17 cellular contexts compared by ENCODE assay signal in the genomic region with DNA sequence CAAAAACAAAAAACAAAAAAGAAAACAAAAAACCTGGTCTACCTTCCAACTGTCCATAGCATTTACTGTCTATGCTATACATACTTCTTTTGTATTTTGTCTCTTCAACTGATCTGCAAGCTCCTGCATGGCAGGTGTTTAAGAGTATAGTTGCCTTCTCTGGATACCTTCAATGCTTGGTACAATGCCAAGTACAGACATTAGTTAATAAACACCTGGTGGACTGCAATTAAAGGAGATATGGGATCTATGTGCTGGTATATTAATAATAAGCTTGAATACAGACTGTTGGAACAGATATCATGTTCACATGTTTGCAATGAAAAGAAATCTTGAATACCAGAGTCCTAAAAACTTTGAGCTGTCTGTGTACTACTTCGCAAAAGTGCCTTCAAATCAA.
"Had no signal": no experiment of that assay in that cellular context is flagged by ENCODE, and none has a peak within 500 bp of the region (broad histone marks: within the 10 kb centered on the region; RNA-seq: fewer than 3 reads in every experiment).

No MANE protein-coding gene starts in this region.

- H3K4me3 Mint-ChIP-seq: activated T-cell treated with anti-CD3 and anti-CD28 coated beads, Interleukin-2, amount 50 U/mL, for 72 hours; immature natural killer cell; naive B cell; neural progenitor cell; stimulated activated effector memory CD8-positive, alpha-beta T cell treated with anti-CD3 and anti-CD28 coated beads, Interleukin-12 subunit alpha, Interleukin-12 subunit beta, amount 100 ng/mL, for 72 hours had no signal

- H3K27me3 ChIP-seq: esophagus muscularis mucosa, heart right ventricle, neural progenitor cell, stomach, upper lobe of left lung had no signal

- H3K27ac Mint-ChIP-seq: activated T-cell treated with anti-CD3 and anti-CD28 coated beads, Interleukin-2, amount 50 U/mL, for 72 hours; immature natural killer cell; stimulated activated effector memory CD8-positive, alpha-beta T cell treated with anti-CD3 and anti-CD28 coated beads, Interleukin-12 subunit alpha, Interleukin-12 subunit beta, amount 100 ng/mL, for 72 hours had no signal

- DNase-seq: activated CD4-positive, alpha-beta T cell treated with anti-CD3 and anti-CD28 coated beads for 1 hour; activated effector memory CD4-positive, alpha-beta T cell treated with anti-CD3 and anti-CD28 coated beads, Interleukin-2, amount 50 U/mL, for 16 hours; activated naive CD4-positive, alpha-beta T cell treated with anti-CD3 and anti-CD28 coated beads, Interleukin-2, amount 50 U/mL, for 16 hours; activated T-cell treated with anti-CD3 and anti-CD28 coated beads, Interleukin-2, amount 50 U/mL, for 72 hours; effector memory CD4-positive, alpha-beta T cell; heart right ventricle; immature natural killer cell; kidney glomerular epithelial cell; left ventricle myocardium inferior; naive B cell; stimulated activated CD4-positive, alpha-beta T cell treated with anti-CD3 and anti-CD28 coated beads, Interleukin-4, amount 100 ng/mL, for 24 hours; stomach; WERI-Rb-1 had no signal

- H3K36me3 ChIP-seq: esophagus muscularis mucosa, left ventricle myocardium inferior, neural progenitor cell, stomach, upper lobe of left lung, WERI-Rb-1 had no signal

- H3K27me3 Mint-ChIP-seq: naive B cell had no signal

- H3K36me3 Mint-ChIP-seq: stimulated activated effector memory CD8-positive, alpha-beta T cell treated with anti-CD3 and anti-CD28 coated beads, Interleukin-12 subunit alpha, Interleukin-12 subunit beta, amount 100 ng/mL, for 72 hours had no signal

- H3K9me3 ChIP-seq: esophagus muscularis mucosa, heart right ventricle, left ventricle myocardium inferior, stomach, upper lobe of left lung had no signal

- H3K27ac ChIP-seq: esophagus muscularis mucosa, heart right ventricle, left ventricle myocardium inferior, neural progenitor cell, upper lobe of left lung, WERI-Rb-1 had no signal

- H3K9ac ChIP-seq: neural progenitor cell had no signal

- H3K4me2 ChIP-seq: neural progenitor cell had no signal

- H3K9me3 Mint-ChIP-seq: activated T-cell treated with anti-CD3 and anti-CD28 coated beads, Interleukin-2, amount 50 U/mL, for 72 hours; immature natural killer cell; naive B cell; neural progenitor cell; stimulated activated effector memory CD8-positive, alpha-beta T cell treated with anti-CD3 and anti-CD28 coated beads, Interleukin-12 subunit alpha, Interleukin-12 subunit beta, amount 100 ng/mL, for 72 hours had no signal

- H3K4me3 ChIP-seq: esophagus muscularis mucosa, heart right ventricle, left ventricle myocardium inferior, neural progenitor cell, upper lobe of left lung had no signal

- H2AFZ ChIP-seq: neural progenitor cell had no signal
